11 cellular contexts compared by ENCODE assay signal in genomic region chrX:7330551-7330950, GRCh38.
"Had no signal": no experiment of that assay in that cellular context is flagged by ENCODE, and none has a peak within 500 bp of the region (broad histone marks: within the 10 kb centered on the region; RNA-seq: fewer than 3 reads in every experiment).

No MANE protein-coding gene starts in this region.

- H3K27ac ChIP-seq: neutrophil, upper lobe of right lung had no signal

- H3K9me3 ChIP-seq: neutrophil, right atrium auricular region, upper lobe of right lung had no signal

- H3K36me3 ChIP-seq: neutrophil, right atrium auricular region, upper lobe of right lung had no signal

- FAIRE-seq: keratinocyte had no signal

- H3K4me1 ChIP-seq: right atrium auricular region, upper lobe of right lung had no signal

- DNase-seq: activated CD4-positive, alpha-beta T cell treated with anti-CD3 and anti-CD28 coated beads, Interleukin-2, amount 10 ng/mL, durations not matched to agents 24 days and 14 days; activated naive CD4-positive, alpha-beta T cell treated with Interleukin-2 at 50 U/mL for 16 hours; activated naive CD8-positive, alpha-beta T cell treated with anti-CD3 and anti-CD28 coated beads, Interleukin-2, amount 50 U/mL, for 24 hours; cerebellar nuclear complex; naive B cell; upper lobe of right lung had no signal

- H3K4me3 ChIP-seq: right atrium auricular region, smooth muscle cell, upper lobe of right lung had no signal

- H3K27me3 ChIP-seq: neutrophil, right atrium auricular region, upper lobe of right lung had no signal

- H3K4me2 ChIP-seq: smooth muscle cell had no signal

- ATAC-seq: activated naive CD8-positive, alpha-beta T cell treated with anti-CD3 and anti-CD28 coated beads, Interleukin-2, amount 50 U/mL, for 24 hours; upper lobe of right lung; WTC11 had no signal
